24 cellular contexts compared by ENCODE assay signal in the genomic region with DNA sequence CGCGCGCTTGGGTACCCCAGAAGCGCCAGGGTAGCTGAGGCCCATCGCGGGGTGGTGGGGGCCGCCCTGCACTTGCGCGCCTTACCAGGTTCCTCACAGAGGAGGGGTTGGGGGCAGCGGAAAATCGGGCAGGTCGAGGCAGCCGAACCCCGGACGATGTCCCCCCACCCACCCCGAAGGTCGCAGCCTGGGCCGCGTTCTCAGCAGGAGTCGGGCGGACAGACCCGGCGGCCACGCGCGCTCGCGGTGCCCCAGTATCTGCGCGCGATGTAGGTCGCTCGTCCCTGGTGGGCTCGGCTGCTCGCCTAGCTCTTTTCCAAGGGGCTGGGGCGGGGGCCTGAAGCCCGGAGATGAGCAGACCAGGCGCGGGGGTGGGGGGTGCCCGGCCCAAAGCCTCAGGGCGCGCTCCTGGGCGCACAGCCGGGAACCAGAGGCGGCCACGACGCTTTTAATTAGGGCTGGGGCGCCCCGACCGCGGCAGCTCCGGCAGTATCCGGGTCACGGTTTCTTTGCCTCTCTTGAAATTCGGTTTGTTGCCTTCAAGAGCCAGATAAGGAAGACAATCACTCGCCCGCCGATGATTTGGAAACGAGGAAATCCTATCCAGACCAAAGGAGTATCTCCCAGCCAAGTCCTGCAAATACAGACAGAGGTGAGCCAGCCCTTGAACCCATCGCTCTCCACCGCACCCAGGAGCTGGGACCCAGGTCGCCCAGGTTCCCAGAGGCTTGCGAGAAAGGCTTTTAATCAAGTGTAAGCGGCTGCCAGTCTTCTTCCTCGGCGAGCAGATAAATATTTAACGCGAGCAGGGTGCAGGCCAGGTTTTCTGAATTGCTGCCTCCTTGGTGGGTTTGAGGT. TPM values are rescaled to one million over a fixed set of nuclear protein-coding genes. Genes with fewer than 3 reads are reported as not detected.
DNase-seq lines count a peak whose midpoint lies in the region; ATAC-seq, FAIRE-seq and TF ChIP-seq lines count a peak whose summit lies in the region.
"Had no signal": no experiment of that assay in that cellular context is flagged by ENCODE, and none has a peak within 500 bp of the region (broad histone marks: within the 10 kb centered on the region; RNA-seq: fewer than 3 reads in every experiment).

No MANE protein-coding gene starts in this region.

- peaks cover 61% of the 10 kb centered on the region for H3K4me1 ChIP-seq in CD4-positive, alpha-beta memory T cell (ENCODE audit: insufficient read depth, low read length)
- H3K4me1 ChIP-seq in HUES48 (ENCODE audit: control insufficient read depth, insufficient read depth, low read length) (peaks cover 39% of the 10 kb centered on the region), ectodermal cell (ENCODE audit: control insufficient read depth, insufficient read depth, low read length) (peaks cover 41% of the 10 kb centered on the region)
- H3K4me1 ChIP-seq: parathyroid adenoma had no signal

- no peak overlapping the region for H3K4me3 ChIP-seq in CD4-positive, alpha-beta memory T cell (ENCODE audit: low read length in 2 of 2)
- H3K4me3 ChIP-seq in HUES48 (ENCODE audit: low read depth, low read length) = 0 out of 2 replicates have a peak overlapping the region, but pooled peaks have one; percentile 1
- H3K4me3 ChIP-seq in ectodermal cell (ENCODE audit: insufficient read depth, low read depth, low read length) = peak overlapping the region; percentile 11
- H3K4me3 ChIP-seq: mucosa of descending colon had no signal

- peaks cover 30 to 77% (median 44%) of the 10 kb centered on the region in 4 donors for H3K4me1 Mint-ChIP-seq in CD4-positive, alpha-beta memory T cell
- peaks cover 65% of the 10 kb centered on the region for H3K4me1 Mint-ChIP-seq in nephron progenitor cell
- peaks cover 23 to 25% of the 10 kb centered on the region in 2 donors for H3K4me1 Mint-ChIP-seq in natural killer cell treated with Interleukin-12 subunit alpha and Interleukin-12 subunit beta and Interleukin-15 and Interleukin-18, amount 100 ng/mL, for 72 hours (ENCODE audit: low read depth in 2 of 2)

- no peak for TF ChIP-seq POLR2A in H54 (IDR thresholded peaks at IDR 0.05; ENCODE audit: low read depth, low read length)

- H3K27ac ChIP-seq in CD4-positive, alpha-beta memory T cell (ENCODE audit: low read depth, low read length) = no peak overlapping the region
- H3K27ac ChIP-seq in HUES48 (ENCODE audit: low read depth, low read length) (no peak overlapping the region), ectodermal cell (ENCODE audit: insufficient read depth, low read depth, low read length, poor library complexity, severe bottlenecking) (no peak overlapping the region)
- H3K27ac ChIP-seq: parathyroid adenoma had no signal

- no peak overlapping the region for H3K9ac ChIP-seq in HUES48 (ENCODE audit: low read depth, low read length)
- H3K9ac ChIP-seq: parathyroid adenoma had no signal

- H3K27me3 ChIP-seq in CD4-positive, alpha-beta memory T cell (ENCODE audit: insufficient read depth, low read length) = peaks cover 47% of the 10 kb centered on the region
- H3K27me3 ChIP-seq in HUES48 (ENCODE audit: control insufficient read depth, insufficient read depth, low read length) (peaks cover 100% of the 10 kb centered on the region), ectodermal cell (ENCODE audit: control insufficient read depth, insufficient read depth, low read length, poor library complexity, severe bottlenecking) (peaks cover 100% of the 10 kb centered on the region)

- FAIRE-seq in H54 (lab: Jason Lieb, UNC) = no peak
- FAIRE-seq: GM12891, RCC 7860 had no signal

- intact Hi-C loops in CD4-positive, alpha-beta memory T cell (cut with micrococcal nuclease) = loop anchor here (10.0 kb wide), 1 partner anchor 1125 kb away; the partner anchor contains the start of gene SMAD6

- DNase-seq in CD4-positive, alpha-beta memory T cell = peak in 2 of 5 donors; percentile 9 to 32
- peak; percentile 14 for DNase-seq in nephron progenitor cell
- DNase-seq in H54 (ENCODE audit: insufficient read length, low spot score) = no peak
- no peak for DNase-seq in natural killer cell treated with Interleukin-12 subunit alpha and Interleukin-12 subunit beta and Interleukin-15 and Interleukin-18, amount 100 ng/mL, for 72 hours (ENCODE audit: low spot score)
- DNase-seq in activated naive CD4-positive, alpha-beta T cell (lab: John Stamatoyannopoulos, UW) = no peak
- DNase-seq: activated CD8-positive, alpha-beta T cell treated with anti-CD3 and anti-CD28 coated beads, Interleukin-2, amount 10 ng/mL, durations not matched to agents 7 days and 5 days; GDM1; GOT3; left cardiac atrium; mucosa of descending colon; NCI-H1417 treated with DMSO at 0.1 percent for 48 hours; stimulated activated CD4-positive, alpha-beta T cell treated with anti-CD3 and anti-CD28 coated beads, Interleukin-4, amount 100 ng/mL, for 24 hours; stimulated activated CD8-positive, alpha-beta memory T cell treated with anti-CD3 and anti-CD28 coated beads, Interleukin-4, amount 100 ng/mL, for 48 hours had no signal

- peak overlapping the region in 6 of 8 donors; percentile 35 to 80 (median 54) for H3K4me3 Mint-ChIP-seq in CD4-positive, alpha-beta memory T cell
- H3K4me3 Mint-ChIP-seq in nephron progenitor cell = peak overlapping the region; percentile 75
- H3K4me3 Mint-ChIP-seq in natural killer cell treated with Interleukin-12 subunit alpha and Interleukin-12 subunit beta and Interleukin-15 and Interleukin-18, amount 100 ng/mL, for 72 hours = no peak overlapping the region
- H3K4me3 Mint-ChIP-seq: activated CD8-positive, alpha-beta T cell treated with anti-CD3 and anti-CD28 coated beads, Interleukin-2, amount 10 ng/mL, durations not matched to agents 7 days and 5 days had no signal

- H3K9me3 Mint-ChIP-seq in CD4-positive, alpha-beta memory T cell = peaks cover 0 to 9% (median 0%) of the 10 kb centered on the region in 8 donors
- H3K9me3 Mint-ChIP-seq in nephron progenitor cell = no peaks in the 10 kb centered on the region
- no peaks in the 10 kb centered on the region for H3K9me3 Mint-ChIP-seq in natural killer cell treated with Interleukin-12 subunit alpha and Interleukin-12 subunit beta and Interleukin-15 and Interleukin-18, amount 100 ng/mL, for 72 hours
- H3K9me3 Mint-ChIP-seq: activated T-helper 2 cell treated with anti-CD3 and anti-CD28 coated beads, Interferon-gamma antibody, Interleukin-2, Interleukin-4, amounts not matched to agents 10 μg/mL and 5 μg/mL and 100 μg/mL, durations not matched to agents 14 hours and 24 hours and 36 hours; central memory CD8-positive, alpha-beta T cell had no signal

- no peak for TF ChIP-seq CTCF in nephron progenitor cell (IDR thresholded peaks at IDR 0.05)

- H3K27ac Mint-ChIP-seq in CD4-positive, alpha-beta memory T cell = peak overlapping the region in 1 of 7 donors; percentile 77
- no peak overlapping the region for H3K27ac Mint-ChIP-seq in nephron progenitor cell
- no peak overlapping the region for H3K27ac Mint-ChIP-seq in natural killer cell treated with Interleukin-12 subunit alpha and Interleukin-12 subunit beta and Interleukin-15 and Interleukin-18, amount 100 ng/mL, for 72 hours
- H3K27ac Mint-ChIP-seq: activated T-helper 2 cell treated with anti-CD3 and anti-CD28 coated beads, Interferon-gamma antibody, Interleukin-2, Interleukin-4, amounts not matched to agents 10 μg/mL and 5 μg/mL and 100 μg/mL, durations not matched to agents 14 hours and 24 hours and 36 hours had no signal

- no peaks in the 10 kb centered on the region for H3K36me3 Mint-ChIP-seq in CD4-positive, alpha-beta memory T cell
- H3K36me3 Mint-ChIP-seq in nephron progenitor cell (ENCODE audit: low read depth) = no peaks in the 10 kb centered on the region
- H3K36me3 Mint-ChIP-seq in natural killer cell treated with Interleukin-12 subunit alpha and Interleukin-12 subunit beta and Interleukin-15 and Interleukin-18, amount 100 ng/mL, for 72 hours = no peaks in the 10 kb centered on the region

- ATAC-seq in GM21515 (IDR thresholded peaks at IDR 0.05; ENCODE audit: unreplicated experiment) = no peak
- ATAC-seq in natural killer cell treated with Interleukin-12 subunit alpha and Interleukin-12 subunit beta and Interleukin-15 and Interleukin-18, amount 100 ng/mL, for 72 hours = no peak
- ATAC-seq: activated CD8-positive, alpha-beta T cell treated with anti-CD3 and anti-CD28 coated beads, Interleukin-2, amount 10 ng/mL, durations not matched to agents 7 days and 5 days; left cardiac atrium; mucosa of descending colon; SK-N-SH treated with all-trans-retinoic acid at 6 μM for 48 hours had no signal

- H3K9me3 ChIP-seq in CD4-positive, alpha-beta memory T cell (ENCODE audit: control insufficient read depth in 1 of 2, low read length in 2 of 2) = no peaks in the 10 kb centered on the region
- no peaks in the 10 kb centered on the region for H3K9me3 ChIP-seq in HUES48 (ENCODE audit: control insufficient read depth, insufficient read depth, low read length)
- no peaks in the 10 kb centered on the region for H3K9me3 ChIP-seq in ectodermal cell (ENCODE audit: control insufficient read depth, low read length)
- H3K9me3 ChIP-seq: mucosa of descending colon had no signal

- 7 to 8% methylated on average over 68 of the region's 68 CpGs for WGBS in ectodermal cell, 2 experiments

- H3K36me3 ChIP-seq in CD4-positive, alpha-beta memory T cell (ENCODE audit: insufficient read depth, low read length) = no peaks in the 10 kb centered on the region
- no peaks in the 10 kb centered on the region for H3K36me3 ChIP-seq in HUES48 (ENCODE audit: control insufficient read depth, insufficient read depth, low read length)
- no peaks in the 10 kb centered on the region for H3K36me3 ChIP-seq in ectodermal cell (ENCODE audit: control insufficient read depth, insufficient read depth, low read length)

- POLR2A ChIA-PET in CD4-positive, alpha-beta memory T cell (lab: Charles Lee; ENCODE audit: partially characterized antibody) = interaction anchor here (0.8 to 1.6 kb wide), 3 partner anchors 43 to 367 kb away, joined by 3 to 4 read pairs (median 3); no protein-coding TSS in a partner anchor

- CTCF ChIA-PET in CD4-positive, alpha-beta memory T cell (lab: Charles Lee; ENCODE audit: partially characterized antibody) = interaction anchor here (1.8 kb wide), 1 partner anchor 373 kb away, joined by 5 read pairs; no protein-coding TSS in a partner anchor

- H3K27me3 Mint-ChIP-seq in CD4-positive, alpha-beta memory T cell = peaks cover 51 to 60% of the 10 kb centered on the region in 2 donors
- peaks cover 90% of the 10 kb centered on the region for H3K27me3 Mint-ChIP-seq in nephron progenitor cell (ENCODE audit: low read depth, poor library complexity)
- H3K27me3 Mint-ChIP-seq in natural killer cell treated with Interleukin-12 subunit alpha and Interleukin-12 subunit beta and Interleukin-15 and Interleukin-18, amount 100 ng/mL, for 72 hours = peaks cover 47 to 64% of the 10 kb centered on the region in 2 donors

RNA-seq across cellular contexts. Expression of gene SKOR1, which starts 4.6 kb away (rescaled TPM):
- total RNA-seq in CD4-positive, alpha-beta memory T cell = under 1 TPM; 0.30 to 0.38 TPM
- polyA plus RNA-seq in CD4-positive, alpha-beta memory T cell = under 1 TPM in 1 of 2 donors, not detected in 1; 0.09 TPM
- polyA plus RNA-seq in ectodermal cell (2013, experiment 1 of 4) = 0.24 TPM
- polyA plus RNA-seq in ectodermal cell (2013, experiment 2 of 4) = 0.39 TPM
- polyA plus RNA-seq in ectodermal cell (2013, experiment 3 of 4) = 0.32 TPM
- 0.41 TPM for polyA plus RNA-seq in ectodermal cell (2013, experiment 4 of 4)
- total RNA-seq in natural killer cell treated with Interleukin-12 subunit alpha and Interleukin-12 subunit beta and Interleukin-15 and Interleukin-18, amount 100 ng/mL, for 72 hours = under 1 TPM; 0.42 to 0.48 TPM

RNA-seq across cellular contexts. Expression of gene RNU6-1, which starts 10.0 kb away (rescaled TPM):
- not detected for total RNA-seq in CD4-positive, alpha-beta memory T cell
- polyA plus RNA-seq in CD4-positive, alpha-beta memory T cell = not detected
- polyA plus RNA-seq in ectodermal cell (2013, experiment 1 of 4) = 5,588 TPM
- polyA plus RNA-seq in ectodermal cell (2013, experiment 2 of 4) = 5,705 TPM
- polyA plus RNA-seq in ectodermal cell (2013, experiment 3 of 4) = under 0.01 TPM
- under 0.01 TPM for polyA plus RNA-seq in ectodermal cell (2013, experiment 4 of 4)
- not detected for total RNA-seq in natural killer cell treated with Interleukin-12 subunit alpha and Interleukin-12 subunit beta and Interleukin-15 and Interleukin-18, amount 100 ng/mL, for 72 hours
- total RNA-seq: activated CD8-positive, alpha-beta T cell treated with anti-CD3 and anti-CD28 coated beads, Interleukin-2, amount 10 ng/mL, durations not matched to agents 7 days and 5 days; activated T-helper 2 cell treated with anti-CD3 and anti-CD28 coated beads, Interferon-gamma antibody, Interleukin-2, Interleukin-4, amounts not matched to agents 10 μg/mL and 5 μg/mL and 100 μg/mL, durations not matched to agents 14 hours and 24 hours and 36 hours; left cardiac atrium; LHCN-M2; mucosa of descending colon; skeletal muscle tissue had no signal

Comparison
In these comparisons a context has a peak if more than half of its experiments do, and no peak if none do; other contexts are left out.
1. H3K4me3 ChIP-seq: peak in HUES48 (single experiment) and ectodermal cell (single experiment); none in CD4-positive, alpha-beta memory T cell (0 of 2).